Comparison of ENCODE assay signal across 8 cellular contexts in the genomic region with DNA sequence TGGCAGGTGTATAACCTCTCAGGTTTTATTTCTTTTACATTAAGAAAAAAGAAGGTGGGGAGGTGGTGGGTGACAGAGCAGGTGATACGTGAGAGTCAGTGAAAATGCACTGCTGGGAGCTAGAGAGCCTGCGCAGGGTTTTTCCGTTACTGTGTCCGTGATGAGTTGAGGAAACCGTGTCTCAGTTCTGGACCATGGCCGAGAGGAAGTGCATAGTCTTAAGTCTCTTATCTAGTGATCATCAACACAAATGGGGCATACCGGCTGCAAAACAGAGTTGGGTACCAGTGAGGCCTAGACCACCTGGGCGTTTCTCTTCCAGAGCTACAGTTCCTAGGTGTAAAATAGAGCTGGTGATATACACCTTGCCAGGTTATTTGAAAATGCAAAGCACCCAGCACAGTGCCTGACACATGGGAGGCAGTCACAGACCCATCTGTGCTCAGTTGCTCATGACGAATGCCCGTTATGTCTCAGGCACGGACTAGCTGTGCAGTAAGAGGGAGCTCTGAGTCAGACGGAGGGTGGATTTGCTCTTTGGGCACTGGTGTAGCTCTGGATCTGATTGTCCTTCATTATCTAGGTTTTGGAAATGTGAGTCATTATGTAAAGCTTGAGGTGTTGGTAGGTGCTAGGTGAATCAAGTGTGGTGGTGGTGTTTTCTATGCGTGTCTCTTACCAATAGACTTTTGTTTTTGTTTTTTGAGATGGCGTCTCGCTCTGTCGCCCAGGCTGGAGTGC.
DNase-seq lines count a peak whose midpoint lies in the region; ATAC-seq, FAIRE-seq and TF ChIP-seq lines count a peak whose summit lies in the region.

No MANE protein-coding gene starts in this region.

- no peaks in the 10 kb centered on the region for H3K27me3 ChIP-seq in bronchial epithelial cell (ENCODE audit: control insufficient read depth, insufficient read depth, low read length)
- no peaks in the 10 kb centered on the region for H3K27me3 ChIP-seq in A673 (replicated peaks; ENCODE audit: insufficient read depth, low read depth, low read length, poor library complexity)
- no peaks in the 10 kb centered on the region for H3K27me3 ChIP-seq in tibial artery
- no peaks in the 10 kb centered on the region for H3K27me3 ChIP-seq in testis

- H3K4me3 Mint-ChIP-seq in T-cell = peak overlapping the region in 2 of 3 donors; percentile 1 to 11

- H3K27ac ChIP-seq in A673 (ENCODE audit: low read depth, low read length, poor library complexity, severe bottlenecking) = no peak overlapping the region
- H3K27ac ChIP-seq in tibial artery = no peak overlapping the region
- no peak overlapping the region for H3K27ac ChIP-seq in testis

- CTCF ChIA-PET in T-cell (lab: Charles Lee) = no interaction called here
- CTCF ChIA-PET in A673 (lab: Charles Lee) = no interaction called here

- no peak for TF ChIP-seq POLR2A in testis (IDR thresholded peaks at IDR 0.05)

- peak overlapping the region; percentile 72 to 78 for H3K27ac Mint-ChIP-seq in T-cell

- FAIRE-seq in bronchial epithelial cell (lab: Jason Lieb, UNC) = peak; percentile 98

- peaks cover 55 to 70% (median 62%) of the 10 kb centered on the region in 3 donors for H3K4me1 Mint-ChIP-seq in T-cell

- no TSS peak for BruUV-seq in A673 (replicated peaks; lab: Mats Ljungman, UMichigan)

- DNase-seq in T-cell = peak in 2 of 34 experiments; percentile 12 to 24
- DNase-seq in bronchial epithelial cell (ENCODE audit: low read depth) = peak; percentile 99
- DNase-seq in stimulated activated CD8-positive, alpha-beta memory T cell treated with anti-CD3 and anti-CD28 coated beads, Interleukin-2, amount 100 ng/mL, for 48 hours (ENCODE audit: low read depth in 2 of 2) = peak; percentile 13 to 63
- no peak for DNase-seq in A673 (ENCODE audit: low spot score)
- no peak for DNase-seq in tibial artery
- DNase-seq in testis = no peak

- no peaks in the 10 kb centered on the region for H3K9me3 ChIP-seq in A673 (ENCODE audit: low read depth, low read length, poor library complexity, severe bottlenecking)
- no peaks in the 10 kb centered on the region for H3K9me3 ChIP-seq in tibial artery
- H3K9me3 ChIP-seq in testis = no peaks in the 10 kb centered on the region

- H3K36me3 Mint-ChIP-seq in T-cell = peaks cover 2% of the 10 kb centered on the region

- POLR2A ChIA-PET in T-cell (lab: Charles Lee) = interaction anchor here in 1 of 2 donors (0.6 kb wide), 1 partner anchor 8 kb away, joined by 3 read pairs; no protein-coding TSS in a partner anchor
- POLR2A ChIA-PET in A673 (lab: Charles Lee; ENCODE audit: low non-redundant PET) = no interaction called here

- H3K4me3 ChIP-seq in bronchial epithelial cell (ENCODE audit: low read depth, low read length) (no peak overlapping the region), A673 (ENCODE audit: low read depth, low read length, poor library complexity, severe bottlenecking) (no peak overlapping the region), tibial artery (no peak overlapping the region), testis (no peak overlapping the region)

- intact Hi-C loops in A673 (cut with micrococcal nuclease; ENCODE audit: unreplicated experiment) = no loop called here
- intact Hi-C loops in tibial artery (cut with DNase I; ENCODE audit: low total_unique reads) = no loop called here
- intact Hi-C loops in testis (cut with DNase I; ENCODE audit: low total_unique reads) = no loop called here

- 85 to 92% methylated on average over 16 of the region's 16 CpGs for WGBS in testis, 2 donors

- H3K4me1 ChIP-seq in A673 (ENCODE audit: insufficient read depth, low read length, poor library complexity, severe bottlenecking) (no peaks in the 10 kb centered on the region), tibial artery (no peaks in the 10 kb centered on the region), testis (no peaks in the 10 kb centered on the region)

- no peaks in the 10 kb centered on the region for H3K27me3 Mint-ChIP-seq in T-cell

- H3K36me3 ChIP-seq in bronchial epithelial cell (ENCODE audit: control insufficient read depth, insufficient read depth, low read length) (peaks cover 4% of the 10 kb centered on the region), A673 (ENCODE audit: insufficient read depth, low read length, poor library complexity, severe bottlenecking) (no peaks in the 10 kb centered on the region), tibial artery (no peaks in the 10 kb centered on the region), testis (ENCODE audit: low read depth, missing control alignments) (no peaks in the 10 kb centered on the region)

- H3K9me3 Mint-ChIP-seq in T-cell = no peaks in the 10 kb centered on the region

- TF ChIP-seq CTCF in bronchial epithelial cell (IDR thresholded peaks at IDR 0.05; ENCODE audit: insufficient read depth, low read length, severe bottlenecking) (no peak), A673 (conservative IDR thresholded peaks at IDR 0.05; ENCODE audit: low read depth, low read length) (no peak), tibial artery (IDR thresholded peaks at IDR 0.05) (no peak), testis (IDR thresholded peaks at IDR 0.05) (no peak)

- ATAC-seq in GM18499 (IDR thresholded peaks at IDR 0.05; ENCODE audit: insufficient read depth, unreplicated experiment) = peak; percentile 80
- ATAC-seq in HG02759 (IDR thresholded peaks at IDR 0.05; ENCODE audit: unreplicated experiment) = peak; percentile 92
- ATAC-seq in T-cell (replicated peaks in 1 of 4) = peak; percentile 47 to 82 (median 77)

Comparison
In these comparisons a context has a peak if more than half of its experiments do, and no peak if none do; other contexts are left out.
1. DNase-seq: peak in bronchial epithelial cell (single experiment) and stimulated activated CD8-positive, alpha-beta memory T cell treated with anti-CD3 and anti-CD28 coated beads, Interleukin-2, amount 100 ng/mL, for 48 hours (2 of 2); none in A673 (single experiment), tibial artery (0 of 2) and testis (single experiment).
2. Peak in every context shown above with its lines, with median percentiles within 50 percentile points of each other: ATAC-seq.